Comparison of ENCODE assay signal across 25 cellular contexts in genomic region chr5:43702293-43702692, GRCh38.
"Had no signal": no experiment of that assay in that cellular context is flagged by ENCODE, and none has a peak within 500 bp of the region (broad histone marks: within the 10 kb centered on the region; RNA-seq: fewer than 3 reads in every experiment).

No MANE protein-coding gene starts in this region.

- H3K9me3 ChIP-seq: lower lobe of right lung, ovary, prostate gland, right lobe of liver, stomach, suprapubic skin, thoracic aorta, tibial nerve, uterus had no signal

- ATAC-seq: left cardiac atrium; lower lobe of right lung; naive thymus-derived CD8-positive, alpha-beta T cell; stimulated activated memory B cell treated with anti-CD40 and anti-IgM and Interleukin-4, amounts not matched to agents 10 μg/mL and 1 μg/mL and 100 μg/mL, for 72 hours; stimulated activated naive CD8-positive, alpha-beta T cell treated with anti-CD3 and anti-CD28 coated beads, Interleukin-15, Interleukin-2, amounts not matched to agents 100 U/mL and 50 U/mL, for 24 hours had no signal

- H3K4me3 Mint-ChIP-seq: naive thymus-derived CD8-positive, alpha-beta T cell; stimulated activated memory B cell treated with anti-CD40 and anti-IgM and Interleukin-4, amounts not matched to agents 10 μg/mL and 1 μg/mL and 100 μg/mL, for 72 hours; type B pancreatic cell had no signal

- H3K4me1 Mint-ChIP-seq: stimulated activated memory B cell treated with anti-CD40 and anti-IgM and Interleukin-4, amounts not matched to agents 10 μg/mL and 1 μg/mL and 100 μg/mL, for 72 hours had no signal

- H3K27me3 ChIP-seq: heart right ventricle, hepatocyte, ovary, right lobe of liver, stomach, suprapubic skin, tibial nerve, uterus had no signal

- H3K4me1 ChIP-seq: lower lobe of right lung, prostate gland, suprapubic skin, uterus had no signal

- DNase-seq: heart right ventricle; kidney glomerular epithelial cell; left cardiac atrium; lower lobe of right lung; mammary epithelial cell; mesenchymal stem cell; naive thymus-derived CD8-positive, alpha-beta T cell; ovary; retina; right lobe of liver; stimulated activated CD4-positive, alpha-beta T cell treated with anti-CD3 and anti-CD28 coated beads, Interleukin-1b, Interleukin-23, amount 100 ng/mL, for 48 hours; stimulated activated CD4-positive, alpha-beta T cell treated with anti-CD3 and anti-CD28 coated beads, Interleukin-2, amount 100 ng/mL, for 48 hours; stimulated activated CD4-positive, alpha-beta T cell treated with anti-CD3 and anti-CD28 coated beads, Interleukin-4, amount 100 ng/mL, for 4 hours; stimulated activated CD8-positive, alpha-beta memory T cell treated with anti-CD3 and anti-CD28 coated beads, Interleukin-4, amount 100 ng/mL, for 48 hours; stimulated activated naive CD8-positive, alpha-beta T cell treated with anti-CD3 and anti-CD28 coated beads, Interleukin-15, Interleukin-2, amounts not matched to agents 100 U/mL and 50 U/mL, for 24 hours; stomach; uterus had no signal

- H3K4me3 ChIP-seq: heart right ventricle, hepatocyte, lower lobe of right lung, ovary, prostate gland, smooth muscle cell, stomach, suprapubic skin, thoracic aorta, tibial nerve, uterus had no signal

- H3K9me3 Mint-ChIP-seq: naive thymus-derived CD8-positive, alpha-beta T cell; stimulated activated memory B cell treated with anti-CD40 and anti-IgM and Interleukin-4, amounts not matched to agents 10 μg/mL and 1 μg/mL and 100 μg/mL, for 72 hours; type B pancreatic cell had no signal

- H3K27ac Mint-ChIP-seq: stimulated activated memory B cell treated with anti-CD40 and anti-IgM and Interleukin-4, amounts not matched to agents 10 μg/mL and 1 μg/mL and 100 μg/mL, for 72 hours; type B pancreatic cell had no signal

- H3K36me3 ChIP-seq: ovary, prostate gland, uterus had no signal

- H3K27ac ChIP-seq: heart right ventricle, hepatocyte, lower lobe of right lung, ovary, prostate gland, suprapubic skin, thoracic aorta had no signal

- H3K27me3 Mint-ChIP-seq: naive thymus-derived CD8-positive, alpha-beta T cell; stimulated activated memory B cell treated with anti-CD40 and anti-IgM and Interleukin-4, amounts not matched to agents 10 μg/mL and 1 μg/mL and 100 μg/mL, for 72 hours; type B pancreatic cell had no signal
